ENCODE assay signal across 9 cellular contexts in the genomic region with DNA sequence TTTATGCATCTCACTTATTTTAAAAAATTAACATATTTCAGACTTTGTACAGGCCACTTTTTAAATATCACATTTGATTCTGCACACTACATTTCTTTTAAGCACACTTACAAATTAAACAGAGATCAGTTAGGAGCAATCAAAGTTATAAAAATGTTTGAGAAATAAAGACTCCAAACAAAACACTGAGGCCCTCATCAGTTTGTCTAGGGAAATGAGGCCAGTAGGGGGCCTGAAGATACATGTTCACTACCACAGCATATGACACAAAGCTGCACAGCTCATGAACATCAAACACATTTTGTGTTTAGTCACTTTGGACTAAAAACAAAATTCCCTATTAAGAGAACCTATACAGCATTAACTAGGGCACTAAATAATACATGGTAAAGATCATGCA.
DNase-seq lines count a peak whose midpoint lies in the region; ATAC-seq and TF ChIP-seq lines count a peak whose summit lies in the region.
"Had no signal": no experiment of that assay in that cellular context is flagged by ENCODE, and none has a peak within 500 bp of the region (broad histone marks: within the 10 kb centered on the region; RNA-seq: fewer than 3 reads in every experiment).

No MANE protein-coding gene starts in this region.

- intact Hi-C loops in A673 (cut with micrococcal nuclease; ENCODE audit: unreplicated experiment) (loop anchor here (5.0 kb wide), 1 partner anchor 195 kb away; no protein-coding TSS in a partner anchor), heart right ventricle (cut with DNase I) (loop anchor here in 7 of 10 donors (1.0 to 10.0 kb wide), 5 partner anchors 123 to 497 kb away; no protein-coding TSS in a partner anchor), posterior cingulate gyrus (cut with DNase I) (no loop called here)

- ATAC-seq in heart right ventricle (peak in 7 of 8 donors; percentile 46 to 68 (median 53)), HG03442 (IDR thresholded peaks at IDR 0.05; ENCODE audit: unreplicated experiment) (no peak), GM21367 (IDR thresholded peaks at IDR 0.05; ENCODE audit: unreplicated experiment) (no peak), GM21619 (IDR thresholded peaks at IDR 0.05; ENCODE audit: unreplicated experiment) (no peak)

- peak; percentile 63 for TF ChIP-seq CTCF in A673 (conservative IDR thresholded peaks at IDR 0.05; ENCODE audit: low read depth, low read length)
- peak; percentile 27; the same call in 1 of the 2 replicates for TF ChIP-seq CTCF in GM12875 (IDR thresholded peaks at IDR 0.05; ENCODE audit: borderline replicate concordance, insufficient read depth, low read depth, low read length)
- TF ChIP-seq CTCF in RWPE1 (conservative IDR thresholded peaks at IDR 0.05; ENCODE audit: low read depth) = 0 out of 2 replicates have a peak, but pooled peaks have one; percentile 10
- TF ChIP-seq CTCF in heart right ventricle (IDR thresholded peaks at IDR 0.05) = peak in 8 of 9 donors; percentile 28 to 72 (median 56)

- H3K4me1 ChIP-seq in A673 (ENCODE audit: insufficient read depth, low read length, poor library complexity, severe bottlenecking) (peaks cover 3% of the 10 kb centered on the region), heart right ventricle (peaks cover 4 to 52% (median 32%) of the 10 kb centered on the region in 9 donors)

- H3K27ac ChIP-seq in A673 (ENCODE audit: low read depth, low read length, poor library complexity, severe bottlenecking) = no peak overlapping the region
- no peak overlapping the region for H3K27ac ChIP-seq in RWPE1
- no peak overlapping the region for H3K27ac ChIP-seq in heart right ventricle

- BruUV-seq in A673 (replicated peaks; lab: Mats Ljungman, UMichigan) = no TSS peak

- DNase-seq in A673 (ENCODE audit: low spot score) = peak; percentile 51
- peak; percentile 38 for DNase-seq in RWPE1 (ENCODE audit: low spot score)
- DNase-seq in heart right ventricle = peak in 1 of 2 donors; percentile 46
- DNase-seq in posterior cingulate gyrus = no peak
- DNase-seq: stimulated activated CD4-positive, alpha-beta T cell treated with anti-CD3 and anti-CD28 coated beads, Interleukin-12 subunit alpha, Interleukin-12 subunit beta, amount 100 ng/mL, for 4 hours had no signal

- H3K27me3 ChIP-seq in A673 (replicated peaks; ENCODE audit: insufficient read depth, low read depth, low read length, poor library complexity) (no peaks in the 10 kb centered on the region), heart right ventricle (no peaks in the 10 kb centered on the region)

- CTCF ChIA-PET in A673 (lab: Charles Lee) (interaction anchor here (0.6 kb wide), 1 partner anchor 194 kb away, joined by 3 read pairs; no protein-coding TSS in a partner anchor), RWPE1 (lab: Yijun Ruan, JAX) (interaction anchor here (0.6 to 1.5 kb wide), 4 partner anchors 13 to 195 kb away, joined by 3 to 6 read pairs (median 4); no protein-coding TSS in a partner anchor)

- POLR2A ChIA-PET in A673 (lab: Charles Lee; ENCODE audit: low non-redundant PET) (no interaction called here), RWPE1 (lab: Yijun Ruan, JAX; ENCODE audit: low non-redundant PET) (no interaction called here)

- H3K36me3 ChIP-seq in A673 (ENCODE audit: insufficient read depth, low read length, poor library complexity, severe bottlenecking) = no peaks in the 10 kb centered on the region
- no peaks in the 10 kb centered on the region for H3K36me3 ChIP-seq in heart right ventricle

- H3K9me3 ChIP-seq in A673 (ENCODE audit: low read depth, low read length, poor library complexity, severe bottlenecking) (no peaks in the 10 kb centered on the region), heart right ventricle (no peaks in the 10 kb centered on the region)

- no peak overlapping the region for H3K4me3 ChIP-seq in A673 (ENCODE audit: low read depth, low read length, poor library complexity, severe bottlenecking)
- no peak overlapping the region for H3K4me3 ChIP-seq in GM12875 (ENCODE audit: low read depth, low read length)
- H3K4me3 ChIP-seq in heart right ventricle = no peak overlapping the region

Comparison
In these comparisons a context has a peak if more than half of its experiments do, and no peak if none do; other contexts are left out.
1. DNase-seq: peak in A673 (single experiment) and RWPE1 (single experiment); none in posterior cingulate gyrus (0 of 10).
2. CTCF ChIP-seq: peak in every context shown above with its lines; median percentile 63 in A673; 56 in heart right ventricle; 27 in GM12875; 10 in RWPE1.
3. ATAC-seq: peak in heart right ventricle (7 of 8); none in HG03442 (single experiment), GM21367 (single experiment) and GM21619 (single experiment).